20 cellular contexts compared by ENCODE assay signal in genomic region chr15:88493811-88494210, GRCh38.
DNase-seq lines count a peak whose midpoint lies in the region; ATAC-seq and TF ChIP-seq lines count a peak whose summit lies in the region.
"Had no signal": no experiment of that assay in that cellular context is flagged by ENCODE, and none has a peak within 500 bp of the region (broad histone marks: within the 10 kb centered on the region; RNA-seq: fewer than 3 reads in every experiment).

No MANE protein-coding gene starts in this region.

- DNase-seq in DMS 273 (lab: John Stamatoyannopoulos, UW; ENCODE audit: unreplicated experiment), result peak; percentile 72
- peak; percentile 99 for DNase-seq in NCI-H524 treated with DMSO at 0.1 percent for 48 hours (lab: John Stamatoyannopoulos, UW)
- DNase-seq in WERI-Rb-1, result peak; percentile 96
- peak; percentile 54 for DNase-seq in retina
- DNase-seq: Calu3; CD8-positive, alpha-beta memory T cell; DMS79; H7; KG1; NCI-H1105; NCI-H2029 treated with DMSO at 0.1 percent for 48 hours; NCI-H2227 treated with DMSO at 0.1 percent for 48 hours; NCI-H510A; Right ventricle myocardium superior; T-helper 2 cell had no signal

- peak overlapping the region; percentile 89 for H3K27ac ChIP-seq in WERI-Rb-1
- H3K27ac ChIP-seq: C4-2B, SK-N-MC had no signal

- no peak for TF ChIP-seq CTCF in WERI-Rb-1 (IDR thresholded peaks at IDR 0.05; ENCODE audit: low read depth, low read length)

- H3K36me3 ChIP-seq in WERI-Rb-1, result no peaks in the 10 kb centered on the region

- H3K4me3 ChIP-seq in WERI-Rb-1 (ENCODE audit: low read depth, low read length), result peak overlapping the region; percentile 3
- H3K4me3 ChIP-seq: SK-N-MC had no signal

- no peaks in the 10 kb centered on the region for H3K27me3 ChIP-seq in WERI-Rb-1 (ENCODE audit: insufficient read depth, low read depth, severe bottlenecking)

- no peaks in the 10 kb centered on the region for H3K9me3 ChIP-seq in WERI-Rb-1 (ENCODE audit: severe bottlenecking)

- ATAC-seq in HG03159 (IDR thresholded peaks at IDR 0.05; ENCODE audit: unreplicated experiment) (no peak), HG03521 (IDR thresholded peaks at IDR 0.05; ENCODE audit: unreplicated experiment) (no peak), GM21367 (IDR thresholded peaks at IDR 0.05; ENCODE audit: unreplicated experiment) (no peak)
